In the genomic region with DNA sequence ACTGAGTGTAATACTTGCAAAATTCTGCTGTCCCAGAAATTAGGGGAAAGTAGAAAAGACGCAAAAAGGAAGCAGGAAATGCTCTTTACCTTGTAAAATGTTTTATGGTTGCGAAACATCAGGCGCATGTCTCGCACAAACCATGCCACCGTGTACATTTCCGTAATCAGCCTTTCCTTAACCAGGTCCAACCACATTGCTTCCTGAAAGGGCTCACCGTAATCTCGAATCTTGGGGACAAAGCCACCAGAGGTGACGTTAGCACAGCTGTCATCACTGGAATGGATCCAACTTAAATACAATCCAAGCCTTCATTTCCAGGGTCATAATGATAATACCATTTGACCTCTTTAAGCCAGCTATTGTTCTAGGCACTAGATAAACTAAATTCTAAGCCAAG, we compare ENCODE assay signal across 10 cellular contexts. TPM values are rescaled to one million over a fixed set of nuclear protein-coding genes. Genes with fewer than 3 reads are reported as not detected.
DNase-seq lines count a peak whose midpoint lies in the region; ATAC-seq and TF ChIP-seq lines count a peak whose summit lies in the region.
"Had no signal": no experiment of that assay in that cellular context is flagged by ENCODE, and none has a peak within 500 bp of the region (broad histone marks: within the 10 kb centered on the region; RNA-seq: fewer than 3 reads in every experiment).

No MANE protein-coding gene starts in this region.

- peak overlapping the region; percentile 29 to 52 (median 49) for H3K27ac Mint-ChIP-seq in CD4-positive, CD25-positive, alpha-beta regulatory T cell
- peak overlapping the region; percentile 80 for H3K27ac Mint-ChIP-seq in activated CD8-positive, alpha-beta T cell treated with anti-CD3 and anti-CD28 coated beads, Interleukin-2, amount 10 ng/mL, durations not matched to agents 7 days and 5 days
- H3K27ac Mint-ChIP-seq in CD14-positive monocyte, result peak overlapping the region in 2 of 7 donors; percentile 28 to 38
- H3K27ac Mint-ChIP-seq: activated T-cell treated with anti-CD3 and anti-CD28 coated beads, Interleukin-2, amount 50 U/mL, for 72 hours had no signal

- no peak for TF ChIP-seq CTCF in lung (IDR thresholded peaks at IDR 0.05; ENCODE audit: control extremely low read depth, extremely low read depth)
- TF ChIP-seq CTCF in CD14-positive monocyte (IDR thresholded peaks at IDR 0.05), result no peak
- no peak for TF ChIP-seq CTCF in testis (IDR thresholded peaks at IDR 0.05)

- CTCF ChIA-PET in activated CD8-positive, alpha-beta T cell treated with anti-CD3 and anti-CD28 coated beads, Interleukin-2, amount 10 ng/mL, durations not matched to agents 7 days and 5 days (lab: Charles Lee), result interaction anchor here (0.7 to 2.9 kb wide), 4 partner anchors 10 to 103 kb away, joined by 3 to 23 read pairs (median 4); no protein-coding TSS in a partner anchor

- ATAC-seq in CD4-positive, CD25-positive, alpha-beta regulatory T cell (ENCODE audit: low read depth in 2 of 2), result no peak
- ATAC-seq in activated CD8-positive, alpha-beta T cell treated with anti-CD3 and anti-CD28 coated beads, Interleukin-2, amount 10 ng/mL, durations not matched to agents 7 days and 5 days, result peak; percentile 60
- no peak for ATAC-seq in lung (ENCODE audit: insufficient read depth, low FRiP score)

- H3K4me3 ChIP-seq in CD4-positive, CD25-positive, alpha-beta regulatory T cell (ENCODE audit: low read depth, low read length), result no peak overlapping the region
- H3K4me3 ChIP-seq in lung (no peak overlapping the region), testis (no peak overlapping the region)

- H3K27me3 Mint-ChIP-seq in CD4-positive, CD25-positive, alpha-beta regulatory T cell, result no peaks in the 10 kb centered on the region
- H3K27me3 Mint-ChIP-seq in activated CD8-positive, alpha-beta T cell treated with anti-CD3 and anti-CD28 coated beads, Interleukin-2, amount 10 ng/mL, durations not matched to agents 7 days and 5 days (ENCODE audit: low read depth), result no peaks in the 10 kb centered on the region
- no peaks in the 10 kb centered on the region for H3K27me3 Mint-ChIP-seq in CD14-positive monocyte (ENCODE audit: low read depth in 3 of 3)

- no peak overlapping the region for H3K27ac ChIP-seq in CD4-positive, CD25-positive, alpha-beta regulatory T cell (ENCODE audit: insufficient read depth, low read length, poor library complexity, severe bottlenecking)
- H3K27ac ChIP-seq in lung (ENCODE audit: low read depth in 1 of 2, low read length in 1 of 2) (peak overlapping the region; percentile 56 to 71), testis (no peak overlapping the region)

- intact Hi-C loops in CD14-positive monocyte (cut with micrococcal nuclease), result no loop called here
- intact Hi-C loops in testis (cut with DNase I; ENCODE audit: low total_unique reads), result no loop called here

- WGBS in lung, 2 donors, result 21 to 40% methylated on average over 9 of the region's 9 CpGs
- WGBS in testis, 2 donors, result 79 to 84% methylated on average over 9 of the region's 9 CpGs

- peaks cover 63% of the 10 kb centered on the region for H3K36me3 Mint-ChIP-seq in CD4-positive, CD25-positive, alpha-beta regulatory T cell
- peaks cover 74% of the 10 kb centered on the region for H3K36me3 Mint-ChIP-seq in activated CD8-positive, alpha-beta T cell treated with anti-CD3 and anti-CD28 coated beads, Interleukin-2, amount 10 ng/mL, durations not matched to agents 7 days and 5 days (ENCODE audit: low read depth)
- H3K36me3 Mint-ChIP-seq in CD14-positive monocyte, result peaks cover 88% of the 10 kb centered on the region in 2 donors

- no peaks in the 10 kb centered on the region for H3K9me3 ChIP-seq in CD4-positive, CD25-positive, alpha-beta regulatory T cell (ENCODE audit: control insufficient read depth in 2 of 2, low read length in 2 of 2)
- H3K9me3 ChIP-seq in lung (ENCODE audit: control insufficient read depth in 2 of 2, insufficient read depth in 1 of 2, low read length in 1 of 2) (no peaks in the 10 kb centered on the region), testis (no peaks in the 10 kb centered on the region)
- H3K9me3 ChIP-seq: Peyer's patch had no signal

- DNase-seq in CD4-positive, CD25-positive, alpha-beta regulatory T cell, result no peak
- DNase-seq in MV-4-11 (lab: John Stamatoyannopoulos, UW), result peak; percentile 46
- no peak for DNase-seq in activated CD8-positive, alpha-beta T cell treated with anti-CD3 and anti-CD28 coated beads, Interleukin-2, amount 10 ng/mL, durations not matched to agents 7 days and 5 days
- DNase-seq in lung (ENCODE audit: low spot score), result no peak
- DNase-seq in T-helper 9 cell, result no peak
- DNase-seq in CD14-positive monocyte (ENCODE audit: low spot score), result no peak
- no peak for DNase-seq in activated CD8-positive, alpha-beta memory T cell treated with anti-CD3 and anti-CD28 coated beads, Interleukin-2, amount 50 U/mL, for 48 hours
- no peak for DNase-seq in testis
- DNase-seq: activated T-cell treated with anti-CD3 and anti-CD28 coated beads, Interleukin-2, amount 50 U/mL, for 72 hours had no signal

- POLR2A ChIA-PET in activated CD8-positive, alpha-beta T cell treated with anti-CD3 and anti-CD28 coated beads, Interleukin-2, amount 10 ng/mL, durations not matched to agents 7 days and 5 days (lab: Charles Lee), result interaction anchor here (0.5 kb wide), 1 partner anchor 23 kb away, joined by 3 read pairs; no protein-coding TSS in a partner anchor

- no peaks in the 10 kb centered on the region for H3K4me1 ChIP-seq in CD4-positive, CD25-positive, alpha-beta regulatory T cell (ENCODE audit: control insufficient read depth, insufficient read depth, low read length, poor library complexity, severe bottlenecking)
- H3K4me1 ChIP-seq in lung (ENCODE audit: control insufficient read depth in 2 of 2, insufficient read depth in 2 of 2, low read length in 2 of 2), result peaks cover 0 to 1% of the 10 kb centered on the region in 2 donors
- no peaks in the 10 kb centered on the region for H3K4me1 ChIP-seq in testis

- H3K4me1 Mint-ChIP-seq in CD4-positive, CD25-positive, alpha-beta regulatory T cell, result peaks cover 0 to 15% (median 2%) of the 10 kb centered on the region in 4 donors
- peaks cover 18% of the 10 kb centered on the region for H3K4me1 Mint-ChIP-seq in activated CD8-positive, alpha-beta T cell treated with anti-CD3 and anti-CD28 coated beads, Interleukin-2, amount 10 ng/mL, durations not matched to agents 7 days and 5 days (ENCODE audit: low read depth)
- peaks cover 16% of the 10 kb centered on the region for H3K4me1 Mint-ChIP-seq in CD14-positive monocyte

- H3K36me3 ChIP-seq in CD4-positive, CD25-positive, alpha-beta regulatory T cell (ENCODE audit: control insufficient read depth, insufficient read depth, low read length), result peaks cover 89% of the 10 kb centered on the region
- H3K36me3 ChIP-seq in lung (ENCODE audit: control insufficient read depth in 2 of 2, insufficient read depth in 2 of 2, low read length in 2 of 2), result peaks cover 6 to 28% of the 10 kb centered on the region in 2 donors
- no peaks in the 10 kb centered on the region for H3K36me3 ChIP-seq in testis (ENCODE audit: low read depth, missing control alignments)

- no peaks in the 10 kb centered on the region for H3K9me3 Mint-ChIP-seq in CD4-positive, CD25-positive, alpha-beta regulatory T cell
- no peaks in the 10 kb centered on the region for H3K9me3 Mint-ChIP-seq in activated CD8-positive, alpha-beta T cell treated with anti-CD3 and anti-CD28 coated beads, Interleukin-2, amount 10 ng/mL, durations not matched to agents 7 days and 5 days (ENCODE audit: insufficient read depth)
- no peaks in the 10 kb centered on the region for H3K9me3 Mint-ChIP-seq in CD14-positive monocyte
- H3K9me3 Mint-ChIP-seq: activated T-cell treated with anti-CD3 and anti-CD28 coated beads, Interleukin-2, amount 50 U/mL, for 72 hours had no signal

- no peaks in the 10 kb centered on the region for H3K27me3 ChIP-seq in CD4-positive, CD25-positive, alpha-beta regulatory T cell (ENCODE audit: control insufficient read depth, insufficient read depth, low read length)
- H3K27me3 ChIP-seq in lung (ENCODE audit: control insufficient read depth, insufficient read depth) (no peaks in the 10 kb centered on the region), testis (no peaks in the 10 kb centered on the region)
- H3K27me3 ChIP-seq: Peyer's patch had no signal

- no peak for TF ChIP-seq POLR2A in testis (IDR thresholded peaks at IDR 0.05)

- no peak overlapping the region for H3K4me3 Mint-ChIP-seq in CD4-positive, CD25-positive, alpha-beta regulatory T cell
- peak overlapping the region; percentile 48 for H3K4me3 Mint-ChIP-seq in activated CD8-positive, alpha-beta T cell treated with anti-CD3 and anti-CD28 coated beads, Interleukin-2, amount 10 ng/mL, durations not matched to agents 7 days and 5 days
- H3K4me3 Mint-ChIP-seq in CD14-positive monocyte, result no peak overlapping the region
- H3K4me3 Mint-ChIP-seq: activated T-cell treated with anti-CD3 and anti-CD28 coated beads, Interleukin-2, amount 50 U/mL, for 72 hours had no signal

RNA-seq across cellular contexts. Expression of a gene that starts 49.3 kb away (rescaled TPM):
- 118 TPM for total RNA-seq in CD4-positive, CD25-positive, alpha-beta regulatory T cell
- 100 to 1,000 TPM in 1 of 4 donors, 10 to 100 TPM in 3; 74.5 to 131 (median 87.1) TPM for polyA plus RNA-seq in CD4-positive, CD25-positive, alpha-beta regulatory T cell
- 100 to 1,000 TPM; 128 to 135 TPM for total RNA-seq in activated CD8-positive, alpha-beta T cell treated with anti-CD3 and anti-CD28 coated beads, Interleukin-2, amount 10 ng/mL, durations not matched to agents 7 days and 5 days
- total RNA-seq in lung (10 to 100 TPM; 25.0 to 31.4 TPM), testis (10 to 100 TPM; 15.3 to 17.7 TPM)
- polyA plus RNA-seq in lung (10 to 100 TPM; 16.2 to 31.1 TPM), CD14-positive monocyte (10 to 100 TPM; 39.1 to 65.5 TPM), testis (ENCODE audit: insufficient read depth, low read depth, low replicate concordance) (7.5 TPM)

RNA-seq across cellular contexts. Expression of a gene that starts 55.0 kb away (rescaled TPM):
- total RNA-seq in CD4-positive, CD25-positive, alpha-beta regulatory T cell, result 100 TPM
- polyA plus RNA-seq in CD4-positive, CD25-positive, alpha-beta regulatory T cell, result 10 to 100 TPM; 22.4 to 35.4 (median 28.2) TPM
- 10 to 100 TPM; 57.5 to 58.3 TPM for total RNA-seq in activated CD8-positive, alpha-beta T cell treated with anti-CD3 and anti-CD28 coated beads, Interleukin-2, amount 10 ng/mL, durations not matched to agents 7 days and 5 days
- total RNA-seq in lung (1 to 10 TPM; 5.5 to 6.7 TPM), testis (1 to 10 TPM; 2.0 to 7.2 TPM)
- polyA plus RNA-seq in lung (1 to 10 TPM; 2.9 to 6.5 TPM), CD14-positive monocyte (1 to 10 TPM; 2.5 to 5.9 TPM), testis (ENCODE audit: insufficient read depth, low read depth, low replicate concordance) (4.8 TPM)

Comparison
In these comparisons a context has a peak if more than half of its experiments do, and no peak if none do; other contexts are left out.
1. H3K27ac ChIP-seq: peak in lung (2 of 2); none in CD4-positive, CD25-positive, alpha-beta regulatory T cell (single experiment) and testis (0 of 2).
2. RNA of a gene that starts 55.0 kb away (total RNA-seq): 100 TPM in CD4-positive, CD25-positive, alpha-beta regulatory T cell (single experiment) and 57.5 to 58.3 TPM in activated CD8-positive, alpha-beta T cell treated with anti-CD3 and anti-CD28 coated beads, Interleukin-2, amount 10 ng/mL, durations not matched to agents 7 days and 5 days; 2.0 to 7.2 TPM in testis and 5.5 to 6.7 TPM in lung; every median in the first group is over 4 times any median in the second.